Comparison of ENCODE assay signal across 8 cellular contexts in genomic region chr16:79601092-79601977, GRCh38. TPM values are rescaled to one million over a fixed set of nuclear protein-coding genes. Genes with fewer than 3 reads are reported as not detected.
DNase-seq lines count a peak whose midpoint lies in the region; ATAC-seq and TF ChIP-seq lines count a peak whose summit lies in the region.

No MANE protein-coding gene starts in this region.

- peaks cover 37% of the 10 kb centered on the region for H3K36me3 Mint-ChIP-seq in activated CD4-positive, alpha-beta memory T cell treated with anti-CD3 and anti-CD28 coated beads for 36 hours

- H3K36me3 ChIP-seq in esophagus muscularis mucosa (no peaks in the 10 kb centered on the region), muscle layer of duodenum (ENCODE audit: control insufficient read depth in 1 of 2, insufficient read depth in 2 of 2, low read length in 2 of 2) (no peaks in the 10 kb centered on the region), upper lobe of right lung (no peaks in the 10 kb centered on the region)

- H3K9me3 Mint-ChIP-seq in activated CD4-positive, alpha-beta memory T cell treated with anti-CD3 and anti-CD28 coated beads for 36 hours: no peaks in the 10 kb centered on the region

- peaks cover 3% of the 10 kb centered on the region for H3K27me3 Mint-ChIP-seq in activated CD4-positive, alpha-beta memory T cell treated with anti-CD3 and anti-CD28 coated beads for 36 hours

- peak overlapping the region; percentile 60 to 80 (median 70) for H3K4me3 ChIP-seq in esophagus muscularis mucosa
- peak overlapping the region; percentile 87 to 89 for H3K4me3 ChIP-seq in muscle layer of duodenum (ENCODE audit: low read depth in 1 of 2, low read length in 2 of 2)
- peak overlapping the region; percentile 77 for H3K4me3 ChIP-seq in upper lobe of right lung

- H3K9me3 ChIP-seq in esophagus muscularis mucosa (no peaks in the 10 kb centered on the region), muscle layer of duodenum (ENCODE audit: control insufficient read depth in 1 of 2, low read length in 2 of 2) (no peaks in the 10 kb centered on the region), upper lobe of right lung (no peaks in the 10 kb centered on the region)

- TF ChIP-seq CTCF in esophagus muscularis mucosa (IDR thresholded peaks at IDR 0.05) (no peak), upper lobe of right lung (IDR thresholded peaks at IDR 0.05) (no peak)

- no peak for TF ChIP-seq EP300 in esophagus muscularis mucosa (IDR thresholded peaks at IDR 0.05)

- H3K27ac Mint-ChIP-seq in activated CD4-positive, alpha-beta memory T cell treated with anti-CD3 and anti-CD28 coated beads for 36 hours: peak overlapping the region; percentile 98

- TF ChIP-seq POLR2A in esophagus muscularis mucosa (IDR thresholded peaks at IDR 0.05; ENCODE audit: low read depth): peak; percentile 23

- peak overlapping the region; percentile 78 to 88 (median 86) for H3K27ac ChIP-seq in esophagus muscularis mucosa (replicated peaks in 1 of 4)
- peak overlapping the region; percentile 92 for H3K27ac ChIP-seq in muscle layer of duodenum (ENCODE audit: low read length)
- peak overlapping the region; percentile 91 for H3K27ac ChIP-seq in upper lobe of right lung

- POLR2A ChIA-PET in activated CD4-positive, alpha-beta memory T cell treated with anti-CD3 and anti-CD28 coated beads for 36 hours (lab: Charles Lee): interaction anchor here (0.5 to 4.4 kb wide), 40 partner anchors 9 to 865 kb away, joined by 3 to 44 read pairs (median 4); no protein-coding TSS in a partner anchor

- H3K4me1 ChIP-seq in esophagus muscularis mucosa: peaks cover 0 to 43% (median 33%) of the 10 kb centered on the region in 4 donors
- peaks cover 6 to 17% of the 10 kb centered on the region in 2 donors for H3K4me1 ChIP-seq in muscle layer of duodenum (ENCODE audit: control insufficient read depth in 1 of 2, insufficient read depth in 2 of 2, low read length in 2 of 2)
- H3K4me1 ChIP-seq in upper lobe of right lung: peaks cover 3% of the 10 kb centered on the region

- WGBS in esophagus muscularis mucosa: under 1% methylated on average over 17 of the region's 51 CpGs

- peaks cover 37% of the 10 kb centered on the region for H3K4me1 Mint-ChIP-seq in activated CD4-positive, alpha-beta memory T cell treated with anti-CD3 and anti-CD28 coated beads for 36 hours (ENCODE audit: low read depth)

- intact Hi-C loops in activated CD4-positive, alpha-beta memory T cell treated with anti-CD3 and anti-CD28 coated beads for 36 hours (cut with micrococcal nuclease): loop anchor here (2.0 to 10.0 kb wide), 14 partner anchors 111 to 1503 kb away; partner anchors contain the start of gene WWOX
- intact Hi-C loops in esophagus muscularis mucosa (cut with DNase I) (loop anchor here (2.0 to 10.0 kb wide), 4 partner anchors 527 to 1479 kb away; no protein-coding TSS in a partner anchor), upper lobe of right lung (cut with DNase I) (no loop called here)

- ATAC-seq in upper lobe of right lung (peak; percentile 49), HG03439 (IDR thresholded peaks at IDR 0.05; ENCODE audit: unreplicated experiment) (no peak)

- DNase-seq in stimulated activated CD4-positive, alpha-beta T cell treated with anti-CD3 and anti-CD28 coated beads, Interleukin-15, amount 100 ng/mL, for 24 hours: peak; percentile 37
- no peak for DNase-seq in stimulated activated CD4-positive, alpha-beta T cell treated with anti-CD3 and anti-CD28 coated beads, Interleukin-1b, Interleukin-23, amount 100 ng/mL, for 48 hours
- peak; percentile 39 for DNase-seq in activated CD4-positive, alpha-beta memory T cell treated with anti-CD3 and anti-CD28 coated beads for 36 hours
- DNase-seq in esophagus muscularis mucosa (ENCODE audit: extremely low spot score) (no peak), upper lobe of right lung (peak; percentile 80), NCI-H526 treated with DMSO at 0.1 percent for 48 hours (lab: John Stamatoyannopoulos, UW) (no peak)

- peak overlapping the region; percentile 96 for H3K4me3 Mint-ChIP-seq in activated CD4-positive, alpha-beta memory T cell treated with anti-CD3 and anti-CD28 coated beads for 36 hours

- peaks cover 0 to 22% (median 0%) of the 10 kb centered on the region in 4 donors for H3K27me3 ChIP-seq in esophagus muscularis mucosa
- H3K27me3 ChIP-seq in muscle layer of duodenum (ENCODE audit: low read depth, low read length): no peaks in the 10 kb centered on the region
- no peaks in the 10 kb centered on the region for H3K27me3 ChIP-seq in upper lobe of right lung

- CTCF ChIA-PET in activated CD4-positive, alpha-beta memory T cell treated with anti-CD3 and anti-CD28 coated beads for 36 hours (lab: Charles Lee): interaction anchor here (0.5 to 2.8 kb wide), 24 partner anchors 11 to 896 kb away, joined by 3 to 18 read pairs (median 4); no protein-coding TSS in a partner anchor

RNA-seq across cellular contexts. Expression of gene MAF, which starts 0.8 kb away (rescaled TPM):
- total RNA-seq in activated CD4-positive, alpha-beta memory T cell treated with anti-CD3 and anti-CD28 coated beads for 36 hours: 100 to 1,000 TPM; 345 to 360 TPM
- total RNA-seq in esophagus muscularis mucosa (10 to 100 TPM; 30.4 to 55.1 (median 40.8) TPM), upper lobe of right lung (66.4 TPM)

Comparison
In these comparisons a context has a peak if more than half of its experiments do, and no peak if none do; other contexts are left out.
1. DNase-seq: peak in stimulated activated CD4-positive, alpha-beta T cell treated with anti-CD3 and anti-CD28 coated beads, Interleukin-15, amount 100 ng/mL, for 24 hours (single experiment), activated CD4-positive, alpha-beta memory T cell treated with anti-CD3 and anti-CD28 coated beads for 36 hours (single experiment) and upper lobe of right lung (single experiment); none in stimulated activated CD4-positive, alpha-beta T cell treated with anti-CD3 and anti-CD28 coated beads, Interleukin-1b, Interleukin-23, amount 100 ng/mL, for 48 hours (single experiment), esophagus muscularis mucosa (single experiment) and NCI-H526 treated with DMSO at 0.1 percent for 48 hours (single experiment).
2. Peak in every context shown above with its lines, with median percentiles within 50 percentile points of each other: H3K27ac ChIP-seq and H3K4me3 ChIP-seq.